ENCODE assay signal across 11 cellular contexts in genomic region chr2:27249077-27249890, GRCh38. TPM values are rescaled to one million over a fixed set of nuclear protein-coding genes. Genes with fewer than 3 reads are reported as not detected.
DNase-seq lines count a peak whose midpoint lies in the region; ATAC-seq, FAIRE-seq and TF ChIP-seq lines count a peak whose summit lies in the region.
"Had no signal": no experiment of that assay in that cellular context is flagged by ENCODE, and none has a peak within 500 bp of the region (broad histone marks: within the 10 kb centered on the region; RNA-seq: fewer than 3 reads in every experiment).

No MANE protein-coding gene starts in this region.

- no peaks in the 10 kb centered on the region for H3K9me1 ChIP-seq in endothelial cell of umbilical vein (replicated peaks; ENCODE audit: control insufficient read depth, extremely low read depth, insufficient read depth, low read length)

- intact Hi-C loops in endothelial cell of umbilical vein (cut with micrococcal nuclease), result loop anchor here (5.0 kb wide), 1 partner anchor 123 kb away; the partner anchor contains the start of genes EIF2B4 and SNX17

- peaks cover 13% of the 10 kb centered on the region for H3K4me1 ChIP-seq in ACC112 (ENCODE audit: control insufficient read depth, insufficient read depth, low read length, unreplicated experiment)
- peaks cover 20% of the 10 kb centered on the region for H3K4me1 ChIP-seq in OCI-LY3 (ENCODE audit: low read length)
- peaks cover 15% of the 10 kb centered on the region for H3K4me1 ChIP-seq in endothelial cell of umbilical vein (ENCODE audit: control insufficient read depth, extremely low read depth, insufficient read depth, low read length)
- H3K4me1 ChIP-seq: uterus had no signal

- H3K9me3 ChIP-seq in OCI-LY3 (ENCODE audit: insufficient read depth, low read length) (no peaks in the 10 kb centered on the region), endothelial cell of umbilical vein (replicated peaks; ENCODE audit: control insufficient read depth, insufficient read depth, low read length) (no peaks in the 10 kb centered on the region)
- H3K9me3 ChIP-seq: uterus had no signal

- H3K36me3 ChIP-seq in ACC112 (ENCODE audit: insufficient read depth, low read length) (no peaks in the 10 kb centered on the region), OCI-LY3 (replicated peaks; ENCODE audit: low read depth, low read length) (peaks cover 7% of the 10 kb centered on the region), endothelial cell of umbilical vein (ENCODE audit: control insufficient read depth in 2 of 2, extremely low read depth in 1 of 2, insufficient read depth in 2 of 2, low read length in 2 of 2) (peaks cover 2 to 9% of the 10 kb centered on the region in 2 experiments)
- H3K36me3 ChIP-seq: uterus had no signal

- no peak for ATAC-seq in GM21737 (IDR thresholded peaks at IDR 0.05; ENCODE audit: unreplicated experiment)

- TF ChIP-seq CTCF in OCI-LY3 (IDR thresholded peaks at IDR 0.05; ENCODE audit: low read depth, low read length) (no peak), endothelial cell of umbilical vein (IDR thresholded peaks at IDR 0.05; ENCODE audit: extremely low read depth in 1 of 2, insufficient read depth in 1 of 2, low read depth in 1 of 2, low read length in 2 of 2) (no peak)

- H3K79me2 ChIP-seq in ACC112 (ENCODE audit: control insufficient read depth, insufficient read depth, low read length, unreplicated experiment) (no peaks in the 10 kb centered on the region), OCI-LY3 (ENCODE audit: low read length) (no peaks in the 10 kb centered on the region), endothelial cell of umbilical vein (ENCODE audit: control insufficient read depth, insufficient read depth, low read length) (no peaks in the 10 kb centered on the region)

- H3K27me3 ChIP-seq in ACC112 (ENCODE audit: insufficient read depth, low read length) (no peaks in the 10 kb centered on the region), OCI-LY3 (ENCODE audit: low read depth, low read length) (peaks cover 7% of the 10 kb centered on the region; the same call in 1 of the 2 replicates), endothelial cell of umbilical vein (ENCODE audit: control insufficient read depth in 2 of 2, insufficient read depth in 2 of 2, low read length in 2 of 2) (no peaks in the 10 kb centered on the region)

- H3K4me3 ChIP-seq in ACC112 (ENCODE audit: low read depth, low read length) (no peak overlapping the region), OCI-LY3 (ENCODE audit: low read length) (no peak overlapping the region), endothelial cell of umbilical vein (replicated peaks in 1 of 3; ENCODE audit: insufficient read depth in 1 of 3, low read depth in 1 of 3, low read length in 3 of 3) (no peak overlapping the region)
- H3K4me3 ChIP-seq: PC-9, uterus had no signal

- CTCF ChIA-PET in endothelial cell of umbilical vein (lab: Charles Lee), result interaction anchor here (0.8 to 6.8 kb wide), 13 partner anchors 13 to 153 kb away, joined by 3 to 81 read pairs (median 4); partner anchors contain the start of genes SLC30A3 and TRIM54

- dilution Hi-C loops in endothelial cell of umbilical vein (cut with MboI; ENCODE audit: extremely low pct_ligation_motif_present, low sequenced_read_pairs), result no loop called here

- no peaks in the 10 kb centered on the region for H4K20me1 ChIP-seq in OCI-LY3 (ENCODE audit: insufficient read depth, low read length)
- no peaks in the 10 kb centered on the region for H4K20me1 ChIP-seq in endothelial cell of umbilical vein (replicated peaks; ENCODE audit: control insufficient read depth, extremely low read depth, insufficient read depth, low read length)

- no peak overlapping the region for H3K4me2 ChIP-seq in OCI-LY3 (ENCODE audit: low read length)
- no peak overlapping the region for H3K4me2 ChIP-seq in endothelial cell of umbilical vein (ENCODE audit: insufficient read depth, low read length)
- H3K4me2 ChIP-seq: PC-9 had no signal

- H3K9ac ChIP-seq in OCI-LY3 (ENCODE audit: low read length), result no peak overlapping the region
- H3K9ac ChIP-seq in endothelial cell of umbilical vein (replicated peaks; ENCODE audit: extremely low read depth, insufficient read depth, low read length), result no peak overlapping the region

- no peak for TF ChIP-seq POLR2A in endothelial cell of umbilical vein (IDR thresholded peaks at IDR 0.05; ENCODE audit: low read depth, low read length)

- H3K27ac ChIP-seq in ACC112 (ENCODE audit: low read depth, low read length) (no peak overlapping the region), OCI-LY3 (ENCODE audit: low read length) (no peak overlapping the region), endothelial cell of umbilical vein (ENCODE audit: insufficient read depth, low read depth, low read length) (no peak overlapping the region)
- H3K27ac ChIP-seq: PC-9, uterus had no signal

- peak overlapping the region; percentile 50 for H2AFZ ChIP-seq in ACC112 (ENCODE audit: low read length, unreplicated experiment)
- peak overlapping the region; percentile 99 for H2AFZ ChIP-seq in OCI-LY3 (ENCODE audit: low read depth, low read length)
- H2AFZ ChIP-seq in endothelial cell of umbilical vein (ENCODE audit: low read depth, low read length), result peak overlapping the region; percentile 40
- H2AFZ ChIP-seq: PC-9 had no signal

- DNase-seq in endothelial cell of umbilical vein (ENCODE audit: low read depth, low spot score) (peak; percentile 75), NCI-H2227 treated with DMSO at 0.1 percent for 48 hours (lab: John Stamatoyannopoulos, UW) (no peak), NOMO-1 treated with dmso at 0.1 percent for 144 hours (lab: John Stamatoyannopoulos, UW; ENCODE audit: unreplicated experiment) (no peak)
- DNase-seq: uterus had no signal

- POLR2A ChIA-PET in endothelial cell of umbilical vein (lab: Charles Lee), result interaction anchor here (0.7 kb wide), 1 partner anchor 156 kb away, joined by 3 read pairs; no protein-coding TSS in a partner anchor

- BruUV-seq in endothelial cell of umbilical vein (replicated peaks; lab: Mats Ljungman, UMichigan), result no TSS peak

- FAIRE-seq in endothelial cell of umbilical vein (lab: Jason Lieb, UNC), result peak; percentile 83

TF ChIP-seq in endothelial cell of umbilical vein, 7 proteins besides CTCF, POLR2A, EP300 and RAD21 (continues in another document):
- TF ChIP-seq JUN (IDR thresholded peaks at IDR 0.05; ENCODE audit: borderline replicate concordance, insufficient read depth, insufficient read length, low read depth), result no peak
- no peak for TF ChIP-seq POLR2AphosphoS5 (IDR thresholded peaks at IDR 0.05; ENCODE audit: insufficient read depth, low read depth, low read length)
- no peak for TF ChIP-seq MYC (IDR thresholded peaks at IDR 0.05; ENCODE audit: low read depth, low read length)
- no peak for TF ChIP-seq EZH2 (IDR thresholded peaks at IDR 0.05; ENCODE audit: borderline replicate concordance, low read depth, low read length, severe bottlenecking)

RNA-seq across cellular contexts. Expression of gene SLC30A3, which starts 13.6 kb away (rescaled TPM):
- 9.2 and 16.7 TPM in 2 replicates for total RNA-seq in endothelial cell of umbilical vein
- polyA plus RNA-seq in endothelial cell of umbilical vein, result 63.9 and 79.9 TPM in 2 replicates
- 25.9 and 38.7 TPM in 2 replicates for polyA plus RNA-seq in endothelial cell of umbilical vein (2011; cell fraction: cytosol; rRNA removed)
- polyA plus RNA-seq in endothelial cell of umbilical vein (2011; cell fraction: nucleus; rRNA removed), result 42.8 and 66.8 TPM in 2 replicates
- polyA plus RNA-seq in endothelial cell of umbilical vein (2012), result 3.9 and 11.9 TPM in 2 replicates
- polyA minus RNA-seq in endothelial cell of umbilical vein, result 26.6 and 36.4 TPM in 2 replicates
- 1.6 TPM for polyA minus RNA-seq in endothelial cell of umbilical vein (2011; cell fraction: cytosol; rRNA and poly(A)+ RNA removed)
- polyA minus RNA-seq in endothelial cell of umbilical vein (2011; cell fraction: nucleus; rRNA and poly(A)+ RNA removed), result 12.2 and 20.5 TPM in 2 replicates
- total RNA-seq: fibroblast of villous mesenchyme, HT-29 had no signal

RNA-seq across cellular contexts. Expression of gene DNAJC5G, which starts 25.9 kb away (rescaled TPM):
- 0.16 and 0.77 TPM in 2 replicates for total RNA-seq in endothelial cell of umbilical vein
- 1.4 and 1.7 TPM in 2 replicates for polyA plus RNA-seq in endothelial cell of umbilical vein
- 0.34 and 0.35 TPM in 2 replicates for polyA plus RNA-seq in endothelial cell of umbilical vein (2011; cell fraction: cytosol; rRNA removed)
- 10.9 and 24.1 TPM in 2 replicates for polyA plus RNA-seq in endothelial cell of umbilical vein (2011; cell fraction: nucleus; rRNA removed)
- 0.29 TPM in 1 of 2 replicates, not detected in the other for polyA plus RNA-seq in endothelial cell of umbilical vein (2012)
- polyA minus RNA-seq in endothelial cell of umbilical vein, result 2.1 and 3.9 TPM in 2 replicates
- not detected for polyA minus RNA-seq in endothelial cell of umbilical vein (2011; cell fraction: cytosol; rRNA and poly(A)+ RNA removed)
- 3.7 and 3.9 TPM in 2 replicates for polyA minus RNA-seq in endothelial cell of umbilical vein (2011; cell fraction: nucleus; rRNA and poly(A)+ RNA removed)
- total RNA-seq: fibroblast of villous mesenchyme, HT-29, PC-9 had no signal

RNA-seq across cellular contexts. Expression of gene CAD, which starts 32.1 kb away (rescaled TPM):
- 81.0 and 91.4 TPM in 2 replicates for total RNA-seq in endothelial cell of umbilical vein
- 60.3 and 66.5 TPM in 2 replicates for polyA plus RNA-seq in endothelial cell of umbilical vein
- 36.4 and 39.6 TPM in 2 replicates for polyA plus RNA-seq in endothelial cell of umbilical vein (2011; cell fraction: cytosol; rRNA removed)
- 153 and 160 TPM in 2 replicates for polyA plus RNA-seq in endothelial cell of umbilical vein (2011; cell fraction: nucleus; rRNA removed)
- 72.2 and 82.2 TPM in 2 replicates for polyA plus RNA-seq in endothelial cell of umbilical vein (2012)
- polyA minus RNA-seq in endothelial cell of umbilical vein, result 171 and 179 TPM in 2 replicates
- polyA minus RNA-seq in endothelial cell of umbilical vein (2011; cell fraction: cytosol; rRNA and poly(A)+ RNA removed), result 138 TPM
- 87.4 and 95.8 TPM in 2 replicates for polyA minus RNA-seq in endothelial cell of umbilical vein (2011; cell fraction: nucleus; rRNA and poly(A)+ RNA removed)

RNA-seq across cellular contexts. Expression of gene TRIM54, which starts 32.9 kb away (rescaled TPM):
- total RNA-seq in endothelial cell of umbilical vein, result 0.42 and 0.51 TPM in 2 replicates
- polyA plus RNA-seq in endothelial cell of umbilical vein, result 1.6 and 1.7 TPM in 2 replicates
- polyA plus RNA-seq in endothelial cell of umbilical vein (2011; cell fraction: cytosol; rRNA removed), result 0.14 and 0.32 TPM in 2 replicates
- 9.9 and 21.1 TPM in 2 replicates for polyA plus RNA-seq in endothelial cell of umbilical vein (2011; cell fraction: nucleus; rRNA removed)
- 0.37 and 0.46 TPM in 2 replicates for polyA plus RNA-seq in endothelial cell of umbilical vein (2012)
- polyA minus RNA-seq in endothelial cell of umbilical vein, result 0.17 and 1.0 TPM in 2 replicates
- polyA minus RNA-seq in endothelial cell of umbilical vein (2011; cell fraction: cytosol; rRNA and poly(A)+ RNA removed), result 0.82 TPM
- polyA minus RNA-seq in endothelial cell of umbilical vein (2011; cell fraction: nucleus; rRNA and poly(A)+ RNA removed), result 1.2 and 1.5 TPM in 2 replicates
- total RNA-seq: activated CD4-positive, alpha-beta memory T cell treated with anti-CD3 and anti-CD28 coated beads for 36 hours; fibroblast of villous mesenchyme had no signal

RNA-seq across cellular contexts. Expression of gene SLC5A6, which starts 37.2 kb away (rescaled TPM):
- total RNA-seq in endothelial cell of umbilical vein, result 42.7 and 52.0 TPM in 2 replicates
- polyA plus RNA-seq in endothelial cell of umbilical vein, result 76.8 and 92.5 TPM in 2 replicates
- 45.8 and 51.5 TPM in 2 replicates for polyA plus RNA-seq in endothelial cell of umbilical vein (2011; cell fraction: cytosol; rRNA removed)
- polyA plus RNA-seq in endothelial cell of umbilical vein (2011; cell fraction: nucleus; rRNA removed), result 208 and 221 TPM in 2 replicates
- polyA plus RNA-seq in endothelial cell of umbilical vein (2012), result 48.1 and 49.6 TPM in 2 replicates
- 113 and 125 TPM in 2 replicates for polyA minus RNA-seq in endothelial cell of umbilical vein
- polyA minus RNA-seq in endothelial cell of umbilical vein (2011; cell fraction: cytosol; rRNA and poly(A)+ RNA removed), result 28.4 TPM
- 45.2 and 56.7 TPM in 2 replicates for polyA minus RNA-seq in endothelial cell of umbilical vein (2011; cell fraction: nucleus; rRNA and poly(A)+ RNA removed)

Comparison
In these comparisons a context has a peak if more than half of its experiments do, and no peak if none do; other contexts are left out.
1. H2AFZ ChIP-seq: peak in every context shown above with its lines; median percentile 99 in OCI-LY3; 50 in ACC112; 40 in endothelial cell of umbilical vein.